In the genomic region with DNA sequence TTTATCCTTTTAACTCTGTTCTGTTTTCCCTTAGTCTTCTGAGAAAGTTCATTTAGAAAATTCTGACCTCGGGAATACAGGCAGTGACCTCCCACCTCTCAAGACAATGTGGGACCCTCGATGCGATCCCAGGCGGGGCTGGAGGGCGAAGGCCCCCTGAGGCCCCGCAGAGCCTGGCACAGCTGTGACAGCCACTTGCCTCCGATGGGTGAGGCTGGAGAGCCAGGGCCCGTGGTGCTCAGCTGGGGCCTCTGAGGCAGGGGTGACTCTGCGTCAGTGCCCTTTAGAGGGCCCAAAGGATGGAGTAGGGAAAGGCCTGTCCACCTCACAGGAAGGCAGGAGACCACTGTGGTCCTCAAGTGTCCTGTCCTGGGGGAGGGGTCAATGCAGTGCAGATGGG, we compare ENCODE assay signal across 1 cellular context.
TF ChIP-seq lines count a peak whose summit lies in the region.

No MANE protein-coding gene starts in this region.

TF ChIP-seq in HepG2, 621 proteins besides CTCF, POLR2A, EP300 and RAD21:
- TF ChIP-seq, protein P1, sequence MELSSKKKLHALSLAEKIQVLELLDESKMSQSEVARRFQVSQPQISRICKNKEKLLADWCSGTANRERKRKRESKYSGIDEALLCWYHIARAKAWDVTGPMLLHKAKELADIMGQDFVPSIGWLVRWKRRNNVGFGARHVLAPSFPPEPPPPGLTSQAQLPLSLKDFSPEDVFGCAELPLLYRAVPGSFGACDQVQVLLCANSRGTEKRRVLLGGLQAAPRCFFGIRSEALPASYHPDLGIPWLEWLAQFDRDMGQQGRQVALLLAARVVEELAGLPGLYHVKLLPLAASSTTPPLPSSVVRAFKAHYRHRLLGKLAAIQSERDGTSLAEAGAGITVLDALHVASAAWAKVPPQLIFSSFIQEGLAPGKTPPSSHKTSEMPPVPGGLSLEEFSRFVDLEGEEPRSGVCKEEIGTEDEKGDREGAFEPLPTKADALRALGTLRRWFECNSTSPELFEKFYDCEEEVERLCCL (CRISPR knock-in tag; IDR thresholded peaks at IDR 0.05; ENCODE audit: borderline replicate concordance) = no peak
- TF ChIP-seq GATAD2A (CRISPR knock-in tag; IDR thresholded peaks at IDR 0.05) (no peak), HOXA7 (CRISPR knock-in tag; IDR thresholded peaks at IDR 0.05) (no peak), ZNF354B (CRISPR knock-in tag; IDR thresholded peaks at IDR 0.05) (no peak), MED13 (CRISPR knock-in tag; IDR thresholded peaks at IDR 0.05) (no peak)
- TF ChIP-seq, protein P2, sequence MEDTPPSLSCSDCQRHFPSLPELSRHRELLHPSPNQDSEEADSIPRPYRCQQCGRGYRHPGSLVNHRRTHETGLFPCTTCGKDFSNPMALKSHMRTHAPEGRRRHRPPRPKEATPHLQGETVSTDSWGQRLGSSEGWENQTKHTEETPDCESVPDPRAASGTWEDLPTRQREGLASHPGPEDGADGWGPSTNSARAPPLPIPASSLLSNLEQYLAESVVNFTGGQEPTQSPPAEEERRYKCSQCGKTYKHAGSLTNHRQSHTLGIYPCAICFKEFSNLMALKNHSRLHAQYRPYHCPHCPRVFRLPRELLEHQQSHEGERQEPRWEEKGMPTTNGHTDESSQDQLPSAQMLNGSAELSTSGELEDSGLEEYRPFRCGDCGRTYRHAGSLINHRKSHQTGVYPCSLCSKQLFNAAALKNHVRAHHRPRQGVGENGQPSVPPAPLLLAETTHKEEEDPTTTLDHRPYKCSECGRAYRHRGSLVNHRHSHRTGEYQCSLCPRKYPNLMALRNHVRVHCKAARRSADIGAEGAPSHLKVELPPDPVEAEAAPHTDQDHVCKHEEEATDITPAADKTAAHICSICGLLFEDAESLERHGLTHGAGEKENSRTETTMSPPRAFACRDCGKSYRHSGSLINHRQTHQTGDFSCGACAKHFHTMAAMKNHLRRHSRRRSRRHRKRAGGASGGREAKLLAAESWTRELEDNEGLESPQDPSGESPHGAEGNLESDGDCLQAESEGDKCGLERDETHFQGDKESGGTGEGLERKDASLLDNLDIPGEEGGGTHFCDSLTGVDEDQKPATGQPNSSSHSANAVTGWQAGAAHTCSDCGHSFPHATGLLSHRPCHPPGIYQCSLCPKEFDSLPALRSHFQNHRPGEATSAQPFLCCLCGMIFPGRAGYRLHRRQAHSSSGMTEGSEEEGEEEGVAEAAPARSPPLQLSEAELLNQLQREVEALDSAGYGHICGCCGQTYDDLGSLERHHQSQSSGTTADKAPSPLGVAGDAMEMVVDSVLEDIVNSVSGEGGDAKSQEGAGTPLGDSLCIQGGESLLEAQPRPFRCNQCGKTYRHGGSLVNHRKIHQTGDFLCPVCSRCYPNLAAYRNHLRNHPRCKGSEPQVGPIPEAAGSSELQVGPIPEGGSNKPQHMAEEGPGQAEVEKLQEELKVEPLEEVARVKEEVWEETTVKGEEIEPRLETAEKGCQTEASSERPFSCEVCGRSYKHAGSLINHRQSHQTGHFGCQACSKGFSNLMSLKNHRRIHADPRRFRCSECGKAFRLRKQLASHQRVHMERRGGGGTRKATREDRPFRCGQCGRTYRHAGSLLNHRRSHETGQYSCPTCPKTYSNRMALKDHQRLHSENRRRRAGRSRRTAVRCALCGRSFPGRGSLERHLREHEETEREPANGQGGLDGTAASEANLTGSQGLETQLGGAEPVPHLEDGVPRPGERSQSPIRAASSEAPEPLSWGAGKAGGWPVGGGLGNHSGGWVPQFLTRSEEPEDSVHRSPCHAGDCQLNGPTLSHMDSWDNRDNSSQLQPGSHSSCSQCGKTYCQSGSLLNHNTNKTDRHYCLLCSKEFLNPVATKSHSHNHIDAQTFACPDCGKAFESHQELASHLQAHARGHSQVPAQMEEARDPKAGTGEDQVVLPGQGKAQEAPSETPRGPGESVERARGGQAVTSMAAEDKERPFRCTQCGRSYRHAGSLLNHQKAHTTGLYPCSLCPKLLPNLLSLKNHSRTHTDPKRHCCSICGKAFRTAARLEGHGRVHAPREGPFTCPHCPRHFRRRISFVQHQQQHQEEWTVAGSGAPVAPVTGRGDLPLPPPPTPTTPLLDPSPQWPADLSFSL (CRISPR knock-in tag; IDR thresholded peaks at IDR 0.05) = no peak
